8 cellular contexts compared by ENCODE assay signal in genomic region chr1:171339345-171339744, GRCh38. TPM values are rescaled to one million over a fixed set of nuclear protein-coding genes. Genes with fewer than 3 reads are reported as not detected.
DNase-seq lines count a peak whose midpoint lies in the region; ATAC-seq, FAIRE-seq and TF ChIP-seq lines count a peak whose summit lies in the region.
"Not testable (repeated sequence)": the region's sequence is repeated elsewhere in the genome, so short reads cannot be mapped to it uniquely, and the experiment has no call there.
"Had no signal": no experiment of that assay in that cellular context is flagged by ENCODE, and none has a peak within 500 bp of the region (broad histone marks: within the 10 kb centered on the region; RNA-seq: fewer than 3 reads in every experiment).

No MANE protein-coding gene starts in this region.

- BruUV-seq in endothelial cell of umbilical vein (replicated peaks; lab: Mats Ljungman, UMichigan); HepG2 (replicated peaks; lab: Mats Ljungman, UMichigan): not testable (repeated sequence)

- not testable (repeated sequence) for H2BK20ac ChIP-seq in H9 (ENCODE audit: low read depth, low read length, poor library complexity, severe bottlenecking)

- H3K14ac ChIP-seq in H9 (ENCODE audit: insufficient read depth, low read length) = not testable (repeated sequence)

- H3K9me3 ChIP-seq in H9 (ENCODE audit: control insufficient read depth, low read depth, low read length); endothelial cell of umbilical vein (replicated peaks; ENCODE audit: control insufficient read depth, insufficient read depth, low read length); HepG2 (ENCODE audit: low read length): not testable (repeated sequence)

- not testable (repeated sequence) for H3K27ac ChIP-seq in C4-2B; H9 (ENCODE audit: insufficient read length, low read depth, low read length); endothelial cell of umbilical vein (ENCODE audit: insufficient read depth, low read depth, low read length); HepG2 (ENCODE audit: extremely low read length, insufficient read depth, low read length)

- H2AFZ ChIP-seq in H9 (ENCODE audit: low read length); endothelial cell of umbilical vein (ENCODE audit: low read depth, low read length); HepG2 (ENCODE audit: low read length): not testable (repeated sequence)

- H3K27me3 ChIP-seq in H9 (ENCODE audit: insufficient read depth, low read length); bronchial epithelial cell (ENCODE audit: control insufficient read depth, insufficient read depth, low read length); endothelial cell of umbilical vein (ENCODE audit: control insufficient read depth in 2 of 2, insufficient read depth in 2 of 2, low read length in 2 of 2); HepG2 (ENCODE audit: control insufficient read depth in 1 of 2, insufficient read depth in 2 of 2, low read length in 2 of 2): not testable (repeated sequence)

- H3K9me3 Mint-ChIP-seq in H9 = not testable (repeated sequence)

- H2BK12ac ChIP-seq in H9 (ENCODE audit: insufficient read length, low read depth, low read length) = not testable (repeated sequence)

- not testable (repeated sequence) for H3K4me2 ChIP-seq in H9 (ENCODE audit: insufficient read depth, insufficient read length, low read length); endothelial cell of umbilical vein (ENCODE audit: insufficient read depth, low read length); HepG2 (ENCODE audit: low read depth, low read length)

- not testable (repeated sequence) for H3K36me3 ChIP-seq in bronchial epithelial cell (ENCODE audit: control insufficient read depth, insufficient read depth, low read length); endothelial cell of umbilical vein (ENCODE audit: control insufficient read depth in 2 of 2, extremely low read depth in 1 of 2, insufficient read depth in 2 of 2, low read length in 2 of 2); HepG2 (replicated peaks in 1 of 2; ENCODE audit: control insufficient read depth in 1 of 2, insufficient read depth in 2 of 2, low read length in 2 of 2)

- dilution Hi-C loops in endothelial cell of umbilical vein (cut with MboI; ENCODE audit: extremely low pct_ligation_motif_present, low sequenced_read_pairs) = not testable (repeated sequence)

- no CpG with 5 or more reads among the region's 6 CpGs for WGBS in H9 (ENCODE audit: extremely low coverage, insufficient read length, low lambda C conversion rate)
- 35% methylated on average over 6 of the region's 6 CpGs for WGBS in HepG2 (ENCODE audit: low lambda C conversion rate)

- not testable (repeated sequence) for H2AK5ac ChIP-seq in H9 (ENCODE audit: insufficient read length, low read length)

- H3K4me3 Mint-ChIP-seq in H9 = not testable (repeated sequence)

- not testable (repeated sequence) for H3K18ac ChIP-seq in H9 (ENCODE audit: insufficient read length, low read depth, low read length)

- peak; percentile 26 for TF ChIP-seq CTCF in C4-2B (conservative IDR thresholded peaks at IDR 0.05)
- peak; percentile 29; the same call in 1 of the 3 replicates for TF ChIP-seq CTCF in H9 (conservative IDR thresholded peaks at IDR 0.05)
- not testable (repeated sequence) for TF ChIP-seq CTCF in bronchial epithelial cell (IDR thresholded peaks at IDR 0.05; ENCODE audit: insufficient read depth, low read length, severe bottlenecking); endothelial cell of umbilical vein (IDR thresholded peaks at IDR 0.05; ENCODE audit: extremely low read depth in 1 of 2, insufficient read depth in 1 of 2, low read depth in 1 of 2, low read length in 2 of 2); HepG2 (CRISPR knock-in tag; IDR thresholded peaks at IDR 0.05)

- H3K4me1 ChIP-seq in H9 (ENCODE audit: insufficient read depth, low read length); endothelial cell of umbilical vein (ENCODE audit: control insufficient read depth, extremely low read depth, insufficient read depth, low read length); HepG2 (ENCODE audit: insufficient read depth, low read length): not testable (repeated sequence)

- POLR2A ChIA-PET in endothelial cell of umbilical vein (lab: Charles Lee); HepG2 (lab: Yijun Ruan, JAX): not testable (repeated sequence)

- intact Hi-C loops in endothelial cell of umbilical vein (cut with micrococcal nuclease); HepG2 (cut with micrococcal nuclease; ENCODE audit: unreplicated experiment): not testable (repeated sequence)

- H3K27me3 Mint-ChIP-seq in H9 (ENCODE audit: low read depth) = not testable (repeated sequence)

- CTCF ChIA-PET in endothelial cell of umbilical vein (lab: Charles Lee); HepG2 (lab: Yijun Ruan, JAX; ENCODE audit: low intra/inter-chr PET ratio, low total read pairs): not testable (repeated sequence)

- H3K23me2 ChIP-seq in H9 (ENCODE audit: insufficient read length, low read depth, low read length, poor library complexity, severe bottlenecking) = not testable (repeated sequence)

- H3K4me1 Mint-ChIP-seq in H9 = not testable (repeated sequence)

- not testable (repeated sequence) for H3T11ph ChIP-seq in H9 (ENCODE audit: low read length)

- not testable (repeated sequence) for H3K9me1 ChIP-seq in endothelial cell of umbilical vein (replicated peaks; ENCODE audit: control insufficient read depth, extremely low read depth, insufficient read depth, low read length)

- H3K36me3 Mint-ChIP-seq in H9 (ENCODE audit: insufficient read depth in 1 of 3, low read depth in 3 of 3) = not testable (repeated sequence)

- not testable (repeated sequence) for H3K4ac ChIP-seq in H9 (ENCODE audit: low read depth, low read length)

- H3K56ac ChIP-seq in H9 (ENCODE audit: insufficient read length, low read depth, low read length) = not testable (repeated sequence)

- H4K91ac ChIP-seq in H9 (ENCODE audit: insufficient read length, low read depth, low read length) = not testable (repeated sequence)

- not testable (repeated sequence) for H3K79me2 ChIP-seq in H9 (ENCODE audit: insufficient read depth, low read length); endothelial cell of umbilical vein (ENCODE audit: control insufficient read depth, insufficient read depth, low read length); HepG2 (ENCODE audit: insufficient read depth, low read length)

- not testable (repeated sequence) for H3K23ac ChIP-seq in H9 (ENCODE audit: insufficient read length, low read depth, low read length)

- not testable (repeated sequence) for H3K79me1 ChIP-seq in H9 (ENCODE audit: insufficient read depth, low read depth, low read length, poor library complexity, severe bottlenecking)

- H2BK5ac ChIP-seq in H9 (ENCODE audit: insufficient read length, low read length) = not testable (repeated sequence)

- not testable (repeated sequence) for DNase-seq in H9; bronchial epithelial cell (ENCODE audit: low read depth); endothelial cell of umbilical vein (ENCODE audit: low read depth, low spot score); HepG2 (ENCODE audit: low spot score)
- DNase-seq in OCI-M1 (lab: John Stamatoyannopoulos, UW) = peak; percentile 14

- TF ChIP-seq RAD21 in HepG2 (CRISPR knock-in tag; IDR thresholded peaks at IDR 0.05) = not testable (repeated sequence)

- H2BK120ac ChIP-seq in H9 (ENCODE audit: low read depth, low read length, poor library complexity, severe bottlenecking) = not testable (repeated sequence)

- not testable (repeated sequence) for H4K20me1 ChIP-seq in H9 (ENCODE audit: control insufficient read depth, insufficient read depth, insufficient read length); endothelial cell of umbilical vein (replicated peaks; ENCODE audit: control insufficient read depth, extremely low read depth, insufficient read depth, low read length); HepG2 (ENCODE audit: insufficient read depth, low read length)

- not testable (repeated sequence) for H3K4me3 ChIP-seq in bronchial epithelial cell (ENCODE audit: low read depth, low read length); endothelial cell of umbilical vein (replicated peaks in 1 of 3; ENCODE audit: insufficient read depth in 1 of 3, low read depth in 1 of 3, low read length in 3 of 3); HepG2 (replicated peaks in 1 of 3; ENCODE audit: insufficient read depth in 1 of 3, low read depth in 2 of 3, low read length in 3 of 3)

- not testable (repeated sequence) for H4K5ac ChIP-seq in H9 (ENCODE audit: insufficient read length, low read depth, low read length)

- ATAC-seq in SK-N-SH treated with all-trans-retinoic acid at 6 μM for 48 hours = peak; percentile 61
- ATAC-seq in HepG2 = not testable (repeated sequence)

- not testable (repeated sequence) for TF ChIP-seq POLR2A in endothelial cell of umbilical vein (IDR thresholded peaks at IDR 0.05; ENCODE audit: low read depth, low read length); HepG2 (IDR thresholded peaks at IDR 0.05; ENCODE audit: insufficient read depth in 1 of 2, low read depth in 2 of 2, low read length in 2 of 2)

- H3K27ac Mint-ChIP-seq in H9 = not testable (repeated sequence)

- TF ChIP-seq EP300 in HepG2 (IDR thresholded peaks at IDR 0.05; ENCODE audit: low read depth in 2 of 2, low read length in 2 of 2); HepG2 (CRISPR knock-in tag; IDR thresholded peaks at IDR 0.05; ENCODE audit: borderline replicate concordance): not testable (repeated sequence)

- in situ Hi-C loops in HepG2 (cut with HindIII; ENCODE audit: extremely low pct_ligation_motif_present, low pct_unique_long_range_greater_than_20kb) = not testable (repeated sequence)

- not testable (repeated sequence) for H4K8ac ChIP-seq in H9 (replicated peaks; ENCODE audit: insufficient read length, low read depth, low read length)

- H3K9ac ChIP-seq in H9 (ENCODE audit: extremely low read depth, insufficient read length, low read length); endothelial cell of umbilical vein (replicated peaks; ENCODE audit: extremely low read depth, insufficient read depth, low read length); HepG2 (ENCODE audit: insufficient read depth, low read depth, low read length): not testable (repeated sequence)

- not testable (repeated sequence) for H2BK15ac ChIP-seq in H9 (ENCODE audit: low read depth, low read length)

- FAIRE-seq in bronchial epithelial cell (lab: Jason Lieb, UNC) = peak; percentile 91
- peak; percentile 8 for FAIRE-seq in endothelial cell of umbilical vein (lab: Jason Lieb, UNC)
- FAIRE-seq in HepG2 (lab: Jason Lieb, UNC) = peak; percentile 74

RNA-seq across cellular contexts. Expression of gene FMO4, which starts 25.4 kb away (rescaled TPM):
- 1.8 and 3.0 TPM in 2 replicates for total RNA-seq in H9 (2021)
- total RNA-seq in bronchial epithelial cell = 0.79 and 1.2 TPM in 2 replicates
- 0.16 and 0.33 TPM in 2 replicates for total RNA-seq in endothelial cell of umbilical vein
- 0.24 and 0.25 TPM in 2 replicates for polyA plus RNA-seq in endothelial cell of umbilical vein
- 0.32 and 0.36 TPM in 2 replicates for polyA plus RNA-seq in endothelial cell of umbilical vein (2011; cell fraction: cytosol; rRNA removed)
- polyA plus RNA-seq in endothelial cell of umbilical vein (2011; cell fraction: nucleus; rRNA removed) = 0.22 and 0.80 TPM in 2 replicates
- 0.37 and 0.83 TPM in 2 replicates for polyA plus RNA-seq in endothelial cell of umbilical vein (2012)
- 0.27 and 0.81 TPM in 2 replicates for polyA minus RNA-seq in endothelial cell of umbilical vein
- polyA minus RNA-seq in endothelial cell of umbilical vein (2011; cell fraction: cytosol; rRNA and poly(A)+ RNA removed) = not detected
- polyA minus RNA-seq in endothelial cell of umbilical vein (2011; cell fraction: nucleus; rRNA and poly(A)+ RNA removed) = not detected in 2 replicates
- total RNA-seq in HepG2 (2016; rRNA removed; fragmentation: Illumina TruSeq; extraction: Trizol) = 0.07 and 0.36 TPM in 2 replicates
- total RNA-seq in HepG2 (2016; cell fraction: cytosol; rRNA removed; fragmentation: Illumina TruSeq; extraction: Trizol; ENCODE audit: low read depth) = not detected in 2 replicates
- total RNA-seq in HepG2 (2016; cell fraction: insoluble cytoplasmic fraction; rRNA removed; fragmentation: Illumina TruSeq; extraction: Trizol) = 0.37 and 0.56 TPM in 2 replicates
- total RNA-seq in HepG2 (2016; cell fraction: membrane; rRNA removed; fragmentation: Illumina TruSeq; extraction: Trizol) = 0.06 and 0.17 TPM in 2 replicates
- total RNA-seq in HepG2 (2016; cell fraction: nucleus; rRNA removed; fragmentation: Illumina TruSeq; extraction: Trizol) = 0.34 TPM in 1 of 2 replicates, not detected in the other
- 0.10 and 0.29 TPM in 2 replicates for polyA plus RNA-seq in HepG2 (2011; rRNA removed)
- polyA plus RNA-seq in HepG2 (2011; cell fraction: cytosol; rRNA removed) = 0.10 and 0.11 TPM in 2 replicates
- 0.05 TPM in 1 of 2 replicates, not detected in the other for polyA plus RNA-seq in HepG2 (2011; cell fraction: nucleus; rRNA removed)
- polyA plus RNA-seq in HepG2 (2012) = 0.17 and 0.34 TPM in 2 replicates
- not detected in 2 replicates for polyA plus RNA-seq in HepG2 (2016; cell fraction: cytosol; fragmentation: Illumina TruSeq; extraction: Trizol; ENCODE audit: low read depth)
- 0.40 and 0.42 TPM in 2 replicates for polyA plus RNA-seq in HepG2 (2016; cell fraction: insoluble cytoplasmic fraction; fragmentation: Illumina TruSeq; extraction: Trizol; ENCODE audit: low read depth)
- polyA plus RNA-seq in HepG2 (2016; cell fraction: membrane; fragmentation: Illumina TruSeq; extraction: Trizol; ENCODE audit: low read depth) = not detected in 2 replicates
- not detected in 2 replicates for polyA plus RNA-seq in HepG2 (2016; cell fraction: nucleus; fragmentation: Illumina TruSeq; extraction: Trizol; ENCODE audit: insufficient read depth, low read depth)
- polyA minus RNA-seq in HepG2 (2011; rRNA and poly(A)+ RNA removed; ENCODE audit: low replicate concordance) = 0.07 TPM in 1 of 2 replicates, not detected in the other
- not detected in 2 replicates for polyA minus RNA-seq in HepG2 (2011; cell fraction: cytosol; rRNA and poly(A)+ RNA removed)
- polyA minus RNA-seq in HepG2 (2011; cell fraction: nucleus; rRNA and poly(A)+ RNA removed) = 0.52 TPM in 1 of 2 replicates, not detected in the other
- total RNA-seq: HT-29 had no signal
